8 cellular contexts compared by ENCODE assay signal in the genomic region with DNA sequence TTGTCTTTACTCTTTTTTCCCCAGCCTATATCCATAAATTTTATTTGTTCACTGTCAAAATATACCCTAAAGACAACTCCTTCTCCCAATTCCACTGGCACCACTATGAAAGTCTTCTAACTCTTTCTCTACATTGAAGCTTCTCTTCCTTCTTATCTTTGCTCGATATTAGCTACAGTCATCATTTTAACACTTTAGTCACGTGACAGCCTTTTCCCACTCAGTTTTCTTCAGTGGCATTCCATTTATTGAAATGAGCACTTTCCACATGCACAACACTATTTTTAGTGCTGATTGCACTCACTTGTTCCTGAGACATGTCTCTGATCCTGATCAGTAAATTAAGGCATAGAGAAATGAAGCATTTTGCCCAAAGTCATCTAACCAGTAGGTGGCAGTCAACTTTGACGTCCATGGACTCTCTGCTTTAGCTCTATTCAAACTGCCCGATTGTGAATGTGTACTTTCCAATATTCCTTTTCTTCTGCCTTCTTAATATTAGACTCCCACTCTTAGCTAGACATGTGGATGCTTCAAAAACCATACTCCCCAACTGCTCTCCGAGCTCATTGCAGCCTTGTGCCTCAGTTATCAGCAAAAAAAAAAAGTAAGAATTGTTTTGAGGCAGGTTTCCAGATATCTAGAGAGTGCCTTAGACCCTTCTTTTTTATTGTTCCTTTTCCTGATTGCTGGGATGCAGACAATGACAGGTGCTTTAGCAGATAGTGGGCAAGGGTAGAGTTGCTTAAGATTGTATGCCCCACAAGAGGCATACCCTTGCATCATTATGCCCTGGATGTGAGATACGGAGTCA.
A peak's percentile ranks its signal among the peaks of the same experiment; 100 is the strongest.
DNase-seq lines count a peak whose midpoint lies in the region; ATAC-seq and TF ChIP-seq lines count a peak whose summit lies in the region.

No MANE protein-coding gene starts in this region.

- TF ChIP-seq CTCF in Caco-2 (IDR thresholded peaks at IDR 0.05; ENCODE audit: insufficient read depth in 1 of 2, low read depth in 1 of 2, low read length in 1 of 2, severe bottlenecking in 1 of 2, unreplicated experiment in 1 of 2): peak; percentile 62 to 63
- TF ChIP-seq CTCF in OCI-LY1 (IDR thresholded peaks at IDR 0.05; ENCODE audit: low read length): peak; percentile 68
- peak; percentile 47 to 82 for TF ChIP-seq CTCF in fibroblast of lung (conservative IDR thresholded peaks at IDR 0.05 in 1 of 2, IDR thresholded peaks at IDR 0.05 in 1 of 2; ENCODE audit: low read depth in 1 of 2, low read length in 2 of 2)

- H3F3A ChIP-seq in OCI-LY1 (ENCODE audit: insufficient read depth, low read length): no peaks in the 10 kb centered on the region

- BruUV-seq in Caco-2 (replicated peaks; lab: Mats Ljungman, UMichigan): no TSS peak

- H3K4me3 Mint-ChIP-seq in Caco-2 (ENCODE audit: unreplicated experiment): no peak overlapping the region

- no peaks in the 10 kb centered on the region for H3K79me2 ChIP-seq in OCI-LY1 (ENCODE audit: insufficient read depth, low read length)
- H3K79me2 ChIP-seq in fibroblast of lung (ENCODE audit: control insufficient read depth, insufficient read depth, low read length): no peaks in the 10 kb centered on the region

- H3K4me2 ChIP-seq in OCI-LY1 (ENCODE audit: low read length) (no peak overlapping the region), fibroblast of lung (ENCODE audit: extremely low read depth, insufficient read depth, low read length) (no peak overlapping the region)

- no peak overlapping the region for H3K27ac Mint-ChIP-seq in Caco-2 (ENCODE audit: unreplicated experiment)

- H3K27me3 ChIP-seq in Caco-2 (replicated peaks; ENCODE audit: control insufficient read depth, insufficient read depth, low read length) (no peaks in the 10 kb centered on the region), OCI-LY1 (ENCODE audit: insufficient read depth, low read length) (no peaks in the 10 kb centered on the region), fibroblast of lung (ENCODE audit: control insufficient read depth, insufficient read depth, low read length) (no peaks in the 10 kb centered on the region)

- H3K4me1 ChIP-seq in Caco-2 (no peaks in the 10 kb centered on the region), OCI-LY1 (ENCODE audit: insufficient read depth, low read length, severe bottlenecking) (no peaks in the 10 kb centered on the region), fibroblast of lung (ENCODE audit: control insufficient read depth, extremely low read depth, insufficient read depth, low read length) (no peaks in the 10 kb centered on the region)

- H3K9me3 ChIP-seq in Caco-2: no peaks in the 10 kb centered on the region
- no peaks in the 10 kb centered on the region for H3K9me3 ChIP-seq in OCI-LY1 (ENCODE audit: low read length)
- no peaks in the 10 kb centered on the region for H3K9me3 ChIP-seq in fibroblast of lung (ENCODE audit: control insufficient read depth, insufficient read depth, low read depth, low read length)

- no peak overlapping the region for H3K4me3 ChIP-seq in Caco-2 (ENCODE audit: low read depth, low read length)
- H3K4me3 ChIP-seq in OCI-LY1 (ENCODE audit: low read depth, low read length, poor library complexity, severe bottlenecking): no peak overlapping the region
- no peak overlapping the region for H3K4me3 ChIP-seq in fibroblast of lung (replicated peaks in 1 of 4; ENCODE audit: control extremely low read depth in 1 of 4, insufficient read depth in 1 of 4, low read depth in 3 of 4, low read length in 4 of 4)

- H3K36me3 ChIP-seq in Caco-2 (ENCODE audit: control insufficient read depth, insufficient read depth, low read length) (no peaks in the 10 kb centered on the region), OCI-LY1 (ENCODE audit: insufficient read depth, low read length) (no peaks in the 10 kb centered on the region), fibroblast of lung (ENCODE audit: control insufficient read depth, insufficient read depth, low read length) (no peaks in the 10 kb centered on the region)

- H4K20me1 ChIP-seq in OCI-LY1 (ENCODE audit: insufficient read depth, low read length): no peaks in the 10 kb centered on the region
- no peaks in the 10 kb centered on the region for H4K20me1 ChIP-seq in fibroblast of lung (ENCODE audit: control insufficient read depth, extremely low read depth, insufficient read depth, low read length)

- peaks cover 8% of the 10 kb centered on the region for H3K4me1 Mint-ChIP-seq in Caco-2 (ENCODE audit: low read depth, unreplicated experiment)

- no peaks in the 10 kb centered on the region for H3K9me2 ChIP-seq in OCI-LY1 (ENCODE audit: low read depth, low read length)

- no peak overlapping the region for H3K27ac ChIP-seq in OCI-LY1 (ENCODE audit: low read depth, low read length, poor library complexity, severe bottlenecking)
- no peak overlapping the region for H3K27ac ChIP-seq in fibroblast of lung (ENCODE audit: insufficient read depth, low read length)

- DNase-seq in Caco-2 (peak in 1 of 2 experiments; percentile 35), fibroblast of lung (ENCODE audit: low read depth in 2 of 2) (peak; percentile 27 to 61), stromal cell of bone marrow (ENCODE audit: low read depth) (peak; percentile 10), middle frontal gyrus (ENCODE audit: extremely low spot score, low spot score) (no peak)
- no peak for DNase-seq in activated T-cell treated with anti-CD3 and anti-CD28 coated beads, Interleukin-2, amount 50 U/mL, for 48 hours

- POLR2A ChIA-PET in Caco-2 (lab: Charles Lee): no interaction called here

- no peaks in the 10 kb centered on the region for H3K27me3 Mint-ChIP-seq in Caco-2 (ENCODE audit: insufficient read depth, unreplicated experiment)

- H3K9ac ChIP-seq in OCI-LY1 (ENCODE audit: low read length) (no peak overlapping the region), fibroblast of lung (ENCODE audit: insufficient read depth, low read length) (no peak overlapping the region)

- intact Hi-C loops in Caco-2 (cut with micrococcal nuclease; ENCODE audit: unreplicated experiment): loop anchor here (1.0 to 10.0 kb wide), 4 partner anchors 42 to 499 kb away; no protein-coding TSS in a partner anchor

- H2AFZ ChIP-seq in OCI-LY1 (ENCODE audit: low read length) (no peak overlapping the region), fibroblast of lung (ENCODE audit: low read length) (no peak overlapping the region)

- CTCF ChIA-PET in Caco-2 (lab: Charles Lee): interaction anchor here (1.1 kb wide), 1 partner anchor 157 kb away, joined by 8 read pairs; no protein-coding TSS in a partner anchor

- no peaks in the 10 kb centered on the region for H3K9me3 Mint-ChIP-seq in Caco-2 (ENCODE audit: unreplicated experiment)

- ATAC-seq in HG02610 (IDR thresholded peaks at IDR 0.05; ENCODE audit: unreplicated experiment): peak; percentile 57
- ATAC-seq in GM18909 (IDR thresholded peaks at IDR 0.05; ENCODE audit: poor library complexity, unreplicated experiment): no peak

- no peaks in the 10 kb centered on the region for H3K36me3 Mint-ChIP-seq in Caco-2 (ENCODE audit: insufficient read depth, unreplicated experiment)

Comparison
In these comparisons a context has a peak if more than half of its experiments do, and no peak if none do; other contexts are left out.
1. DNase-seq: peak in fibroblast of lung (2 of 2) and stromal cell of bone marrow (single experiment); none in activated T-cell treated with anti-CD3 and anti-CD28 coated beads, Interleukin-2, amount 50 U/mL, for 48 hours (0 of 2) and middle frontal gyrus (single experiment).
2. Peak in every context shown above with its lines, with median percentiles within 50 percentile points of each other: CTCF ChIP-seq.